8 cellular contexts compared by ENCODE assay signal in the genomic region with DNA sequence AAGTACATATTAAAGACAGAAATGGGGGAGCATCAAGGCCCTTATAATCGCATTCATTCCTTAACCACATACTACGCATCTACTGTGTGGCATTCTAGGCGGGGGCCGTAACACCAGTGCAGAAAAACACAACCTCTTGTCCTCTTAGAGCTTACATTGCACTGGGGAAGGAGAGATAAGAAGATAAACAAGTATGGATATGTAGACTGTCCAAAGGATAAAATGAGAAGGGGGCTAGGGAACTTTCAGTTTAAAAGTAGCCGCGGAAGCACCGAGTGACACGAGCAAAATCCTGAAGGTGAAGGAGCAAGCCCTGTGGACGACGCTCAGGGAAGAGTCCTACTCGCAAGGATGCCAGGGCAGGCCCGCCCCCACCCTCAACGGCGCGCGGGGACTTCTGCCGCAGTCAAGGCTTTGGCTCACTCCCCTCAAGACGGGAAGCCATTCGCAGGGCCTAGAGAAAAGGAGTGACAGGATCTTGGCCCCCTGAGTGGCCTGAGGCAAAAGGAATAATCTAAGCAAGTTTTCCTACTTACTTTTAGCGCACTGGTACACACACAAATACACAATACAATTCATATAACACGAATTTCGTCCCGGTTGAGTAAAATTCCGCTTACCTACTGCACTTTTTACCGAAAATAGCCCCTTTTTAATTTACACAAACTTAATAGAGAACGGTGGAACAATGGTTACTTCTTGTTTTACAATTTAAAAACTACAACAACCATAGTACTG. TPM values are rescaled to one million over a fixed set of nuclear protein-coding genes. Genes with fewer than 3 reads are reported as not detected.
A peak's percentile ranks its signal among the peaks of the same experiment; 100 is the strongest.
DNase-seq lines count a peak whose midpoint lies in the region; ATAC-seq and TF ChIP-seq lines count a peak whose summit lies in the region.

No MANE protein-coding gene starts in this region.

- H3K9me3 ChIP-seq in ES-I3 (ENCODE audit: control insufficient read depth, insufficient read depth, low read length) (no peaks in the 10 kb centered on the region), iPS-15b (ENCODE audit: control insufficient read depth, insufficient read depth, low read length) (no peaks in the 10 kb centered on the region), sigmoid colon (no peaks in the 10 kb centered on the region)

- H3K9ac ChIP-seq in ES-I3 (ENCODE audit: low read depth, low read length), result peak overlapping the region; percentile 97
- peak overlapping the region; percentile 87 for H3K9ac ChIP-seq in iPS-15b (ENCODE audit: low read depth, low read length)

- WGBS in sigmoid colon, 2 donors, result 0 to 1% methylated on average over 26 of the region's 26 CpGs

- no peak for TF ChIP-seq CTCF in sigmoid colon (IDR thresholded peaks at IDR 0.05)

- TF ChIP-seq EP300 in sigmoid colon (IDR thresholded peaks at IDR 0.05), result no peak

- ATAC-seq in HG03457 (IDR thresholded peaks at IDR 0.05; ENCODE audit: unreplicated experiment), result no peak

- H3K36me3 ChIP-seq in ES-I3 (ENCODE audit: insufficient read depth, low read length) (no peaks in the 10 kb centered on the region), iPS-15b (ENCODE audit: control insufficient read depth, insufficient read depth, low read length) (no peaks in the 10 kb centered on the region), sigmoid colon (peaks cover 0 to 4% (median 0%) of the 10 kb centered on the region in 4 donors)

- TF ChIP-seq POLR2A in sigmoid colon (IDR thresholded peaks at IDR 0.05), result no peak

- peaks cover 2% of the 10 kb centered on the region; the same call in 1 of the 2 replicates for H3K4me1 ChIP-seq in ES-I3 (ENCODE audit: insufficient read depth, low read length)
- H3K4me1 ChIP-seq in iPS-15b (ENCODE audit: control insufficient read depth, insufficient read depth, low read length), result peaks cover 6% of the 10 kb centered on the region
- peaks cover 0 to 44% (median 36%) of the 10 kb centered on the region in 4 donors for H3K4me1 ChIP-seq in sigmoid colon

- H3K27me3 ChIP-seq in iPS-15b (ENCODE audit: control insufficient read depth, insufficient read depth, low read length), result no peaks in the 10 kb centered on the region
- H3K27me3 ChIP-seq in sigmoid colon, result no peaks in the 10 kb centered on the region

- peak overlapping the region; percentile 93 to 98 (median 96) for H3K27ac ChIP-seq in sigmoid colon

- intact Hi-C loops in sigmoid colon (cut with DNase I), result loop anchor here (5.0 to 10.0 kb wide), 5 partner anchors 133 to 962 kb away; partner anchors contain the start of genes NUP155 and WDR70

- DNase-seq in Jurkat, Clone E6-1 (ENCODE audit: low read depth, low spot score), result no peak
- peak; percentile 20 to 46 (median 37) for DNase-seq in T-helper 1 cell
- DNase-seq in astrocyte of the hippocampus (ENCODE audit: low read depth, low spot score), result peak; percentile 72
- peak; percentile 72 for DNase-seq in sigmoid colon
- DNase-seq in GM19238 (ENCODE audit: insufficient read length, low spot score), result no peak

- H3K4me3 ChIP-seq in Jurkat, Clone E6-1 (ENCODE audit: low read length), result peak overlapping the region; percentile 76
- H3K4me3 ChIP-seq in iPS-15b (ENCODE audit: low read depth, low read length) (peak overlapping the region; percentile 98), sigmoid colon (peak overlapping the region; percentile 68 to 90 (median 84))

RNA-seq across cellular contexts. Expression of gene NIPBL, which starts 1.3 kb away (rescaled TPM):
- polyA plus RNA-seq in Jurkat, Clone E6-1 (2012; ENCODE audit: insufficient read depth, insufficient read length), result 51.7 TPM
- total RNA-seq in sigmoid colon, result 10 to 100 TPM; 53.5 to 66.4 (median 60.4) TPM
- 10 to 100 TPM in 1 of 3 donors, 1 to 10 TPM in 2; 7.6 to 16.7 (median 7.8) TPM for polyA plus RNA-seq in sigmoid colon

Comparison
In these comparisons a context has a peak if more than half of its experiments do, and no peak if none do; other contexts are left out.
1. DNase-seq: peak in T-helper 1 cell (5 of 5), astrocyte of the hippocampus (single experiment) and sigmoid colon (single experiment); none in Jurkat, Clone E6-1 (single experiment) and GM19238 (single experiment).
2. Peak in every context shown above with its lines, with median percentiles within 50 percentile points of each other: H3K4me3 ChIP-seq.